In the genomic region with DNA sequence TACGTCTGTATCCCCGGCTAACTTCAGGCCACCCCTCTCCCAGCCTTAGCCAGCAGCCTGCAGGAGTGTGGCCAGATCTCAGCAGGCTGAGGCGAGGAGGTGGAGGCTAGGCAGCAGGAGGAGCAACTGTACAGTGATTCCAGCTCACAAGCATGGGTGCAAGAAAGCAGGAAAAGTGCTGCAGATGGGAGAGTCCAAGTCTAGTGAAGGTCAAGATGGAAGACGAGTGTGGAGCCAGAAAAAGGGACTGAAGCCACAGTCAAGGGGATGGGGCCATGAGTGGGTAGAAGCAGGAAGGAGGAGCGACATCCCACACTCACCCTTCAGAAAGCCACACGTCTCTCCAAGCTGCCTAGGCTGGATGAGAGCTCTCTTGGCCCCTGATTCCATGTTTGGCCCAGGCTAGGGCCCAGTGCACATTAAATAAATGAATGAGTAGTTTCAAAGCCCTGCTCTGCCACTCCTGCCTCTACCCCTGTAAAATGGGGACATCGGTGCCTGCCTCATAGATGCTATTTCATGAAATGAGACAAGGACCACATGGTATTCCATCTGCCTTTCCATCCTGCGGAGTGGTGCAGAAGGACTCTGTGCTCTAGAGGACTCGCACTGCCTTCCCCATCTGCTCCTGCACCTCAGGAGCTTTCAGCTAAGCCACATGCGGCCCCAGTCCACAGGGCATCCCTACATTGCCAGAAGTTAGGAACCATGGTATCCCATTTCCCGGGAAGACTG, we compare ENCODE assay signal across 13 cellular contexts. TPM values are rescaled to one million over a fixed set of nuclear protein-coding genes. Genes with fewer than 3 reads are reported as not detected.
DNase-seq lines count a peak whose midpoint lies in the region; ATAC-seq, FAIRE-seq and TF ChIP-seq lines count a peak whose summit lies in the region.
"Had no signal": no experiment of that assay in that cellular context is flagged by ENCODE, and none has a peak within 500 bp of the region (broad histone marks: within the 10 kb centered on the region; RNA-seq: fewer than 3 reads in every experiment).

No MANE protein-coding gene starts in this region.

- no TSS peak for BruUV-seq in K562 (replicated peaks; lab: Mats Ljungman, UMichigan)

- H3K4me1 Mint-ChIP-seq in stimulated activated naive CD8-positive, alpha-beta T cell treated with anti-CD3 and anti-CD28 coated beads, Interleukin-15, amount 100 ng/mL, for 72 hours: peaks cover 84% of the 10 kb centered on the region

- peaks cover 68% of the 10 kb centered on the region for H3K4me1 ChIP-seq in left ventricle myocardium inferior
- H3K4me1 ChIP-seq in right cardiac atrium (ENCODE audit: control insufficient read depth, insufficient read depth, low read length): peaks cover 15% of the 10 kb centered on the region
- H3K4me1 ChIP-seq in K562 (replicated peaks in 1 of 2; ENCODE audit: control insufficient read depth in 2 of 2, insufficient read depth in 2 of 2, low read length in 2 of 2): peaks cover 48 to 74% of the 10 kb centered on the region in 2 experiments
- H3K4me1 ChIP-seq in GM23248 (ENCODE audit: insufficient read depth): peaks cover 5% of the 10 kb centered on the region; the same call in 1 of the 2 replicates

- H3K27me3 ChIP-seq in left ventricle myocardium inferior (ENCODE audit: low read depth): no peaks in the 10 kb centered on the region
- H3K27me3 ChIP-seq in right cardiac atrium (ENCODE audit: control insufficient read depth, insufficient read depth): no peaks in the 10 kb centered on the region
- no peaks in the 10 kb centered on the region for H3K27me3 ChIP-seq in K562 (ENCODE audit: control insufficient read depth in 2 of 2, insufficient read depth in 2 of 2, low read length in 2 of 2)
- no peaks in the 10 kb centered on the region for H3K27me3 ChIP-seq in GM23248 (replicated peaks; ENCODE audit: insufficient read depth)

- H3K27ac ChIP-seq in left ventricle myocardium inferior (replicated peaks) (peak overlapping the region; percentile 0), right cardiac atrium (ENCODE audit: low read length) (no peak overlapping the region), K562 (ENCODE audit: extremely low read depth, low read depth, low read length) (peak overlapping the region; percentile 5; the same call in 2 of the 3 replicates), GM23248 (no peak overlapping the region)
- H3K27ac ChIP-seq: KMS-11 had no signal

- no peak for TF ChIP-seq EP300 in K562 (IDR thresholded peaks at IDR 0.05; ENCODE audit: low read length)

- no peaks in the 10 kb centered on the region for H3K9me2 ChIP-seq in GM23248 (ENCODE audit: insufficient read depth)

- in situ Hi-C loops in K562 (cut with MboI) (loop anchor here (25.0 kb wide), 1 partner anchor 490 kb away; no protein-coding TSS in a partner anchor), GM23248 (cut with MboI) (loop anchor here (25.0 kb wide), 1 partner anchor 165 kb away; a partner anchor contains a TSS)

- peak overlapping the region; percentile 0 to 95; a peak in 2 of 4 replicates for H3K9ac ChIP-seq in K562 (ENCODE audit: insufficient read depth in 1 of 2, low read depth in 2 of 2, low read length in 2 of 2)
- H3K9ac ChIP-seq in GM23248: no peak overlapping the region
- H3K9ac ChIP-seq: KMS-11 had no signal

- H2AFZ ChIP-seq in K562 (ENCODE audit: low read depth, low read length) (no peak overlapping the region), GM23248 (no peak overlapping the region)

- H3K4me3 Mint-ChIP-seq in stimulated activated naive CD8-positive, alpha-beta T cell treated with anti-CD3 and anti-CD28 coated beads, Interleukin-15, amount 100 ng/mL, for 72 hours: peak overlapping the region; percentile 48 to 96

- H4K20me1 ChIP-seq in K562 (replicated peaks; ENCODE audit: control insufficient read depth, insufficient read depth, low read length) (peaks cover 52% of the 10 kb centered on the region), GM23248 (ENCODE audit: insufficient read depth) (no peaks in the 10 kb centered on the region)

- CTCF ChIA-PET in K562 (lab: Yijun Ruan, JAX; ENCODE audit: low intra/inter-chr PET ratio): interaction anchor here (1.3 to 5.9 kb wide), 2 partner anchors 15 to 16 kb away, joined by 6 to 99 read pairs; a partner anchor contains a TSS

- 72% methylated on average over 11 of the region's 11 CpGs for WGBS in right cardiac atrium
- WGBS in K562 (ENCODE audit: insufficient coverage, low coverage, missing lambda C conversion rate): 83% methylated on average over 11 of the region's 11 CpGs
- 65 to 66% methylated on average over 11 of the region's 11 CpGs for WGBS in GM23248 (ENCODE audit: low coverage in 1 of 2, low lambda C conversion rate in 2 of 2, missing lambda C conversion rate in 2 of 2), 2 experiments

- TF ChIP-seq CTCF in left ventricle myocardium inferior (IDR thresholded peaks at IDR 0.05; ENCODE audit: borderline replicate concordance): no peak
- no peak for TF ChIP-seq CTCF in K562 (IDR thresholded peaks at IDR 0.05 in 2 of 3, conservative IDR thresholded peaks at IDR 0.05 in 1 of 3; ENCODE audit: insufficient read depth in 2 of 3, low read depth in 1 of 3, low read length in 3 of 3)

- H3K4me2 ChIP-seq in K562 (ENCODE audit: insufficient read depth, low read length) (peak overlapping the region; percentile 20), GM23248 (ENCODE audit: unreplicated experiment) (no peak overlapping the region)
- H3K4me2 ChIP-seq: KMS-11 had no signal

- no peak overlapping the region for H3K4me3 ChIP-seq in left ventricle myocardium inferior
- H3K4me3 ChIP-seq in right cardiac atrium (ENCODE audit: low read length): no peak overlapping the region
- H3K4me3 ChIP-seq in K562: no peak overlapping the region
- H3K4me3 ChIP-seq in GM23248: no peak overlapping the region

- peaks cover 80% of the 10 kb centered on the region for H3K79me2 ChIP-seq in K562 (ENCODE audit: control insufficient read depth, insufficient read depth, low read length)
- peaks cover 64% of the 10 kb centered on the region for H3K79me2 ChIP-seq in GM23248 (ENCODE audit: insufficient read depth)

- TF ChIP-seq RAD21 in K562 (CRISPR knock-in tag; conservative IDR thresholded peaks at IDR 0.05 in 1 of 2, IDR thresholded peaks at IDR 0.05 in 1 of 2): no peak

- ATAC-seq in right cardiac atrium (no peak), K562 (peak; percentile 0; the same call in 2 of the 3 replicates), sciatic nerve (no peak)
- ATAC-seq in stimulated activated naive CD8-positive, alpha-beta T cell treated with anti-CD3 and anti-CD28 coated beads, Interleukin-15, amount 100 ng/mL, for 72 hours: no peak

- H3F3A ChIP-seq in GM23248 (ENCODE audit: insufficient read depth): peaks cover 24% of the 10 kb centered on the region

- peaks cover 33% of the 10 kb centered on the region for H3K9me1 ChIP-seq in K562 (ENCODE audit: control insufficient read depth, insufficient read depth, low read length)

- H3K9me3 ChIP-seq in left ventricle myocardium inferior (replicated peaks): no peaks in the 10 kb centered on the region
- no peaks in the 10 kb centered on the region for H3K9me3 ChIP-seq in right cardiac atrium (ENCODE audit: control insufficient read depth, low read length)
- no peaks in the 10 kb centered on the region for H3K9me3 ChIP-seq in K562 (replicated peaks; ENCODE audit: control insufficient read depth, insufficient read depth, low read depth, low read length)
- H3K9me3 ChIP-seq in GM23248 (ENCODE audit: low read depth): no peaks in the 10 kb centered on the region

- DNase-seq in left ventricle myocardium inferior: no peak
- DNase-seq in right cardiac atrium: no peak
- peak; percentile 58 for DNase-seq in NCI-H2171 (lab: John Stamatoyannopoulos, UW)
- DNase-seq in K562 (ENCODE audit: extremely low read depth in 1 of 4, low spot score in 3 of 4): peak in 1 of 4 experiments; percentile 63
- DNase-seq in stimulated activated naive CD8-positive, alpha-beta T cell treated with anti-CD3 and anti-CD28 coated beads, Interleukin-15, amount 100 ng/mL, for 72 hours: no peak
- DNase-seq in sciatic nerve (ENCODE audit: low spot score): no peak
- no peak for DNase-seq in GM23248
- DNase-seq in NCI-H146 treated with DMSO at 0.1 percent for 48 hours (lab: John Stamatoyannopoulos, UW; ENCODE audit: unreplicated experiment): no peak
- DNase-seq: activated B cell treated with CpG ODN at 0.5 μM for 24 hours, foreskin fibroblast, GOT3 had no signal

- TF ChIP-seq POLR2A in K562 (conservative IDR thresholded peaks at IDR 0.05): no peak

- H3K9me3 Mint-ChIP-seq in stimulated activated naive CD8-positive, alpha-beta T cell treated with anti-CD3 and anti-CD28 coated beads, Interleukin-15, amount 100 ng/mL, for 72 hours: no peaks in the 10 kb centered on the region
- H3K9me3 Mint-ChIP-seq: activated B cell treated with CpG ODN at 0.5 μM for 24 hours had no signal

- no peak for FAIRE-seq in K562 (lab: Jason Lieb, UNC)

- POLR2A ChIA-PET in K562 (lab: Yijun Ruan, JAX): interaction anchor here (0.6 to 76.8 kb wide), 14 partner anchors 7 to 1779 kb away, joined by 3 to 4622 read pairs (median 3); a partner anchor contains a TSS

- intact Hi-C loops in left ventricle myocardium inferior (cut with micrococcal nuclease) (loop anchor here (10.0 kb wide), 1 partner anchor 52 kb away; no protein-coding TSS in a partner anchor), right cardiac atrium (cut with DNase I) (no loop called here), K562 (cut with micrococcal nuclease) (no loop called here), sciatic nerve (cut with DNase I) (no loop called here)

- H3K36me3 ChIP-seq in left ventricle myocardium inferior (no peaks in the 10 kb centered on the region), K562 (ENCODE audit: control insufficient read depth, insufficient read depth, low read length) (peaks cover 74% of the 10 kb centered on the region), GM23248 (ENCODE audit: low read depth) (peaks cover 3% of the 10 kb centered on the region; the same call in 1 of the 2 replicates)

- peak overlapping the region; percentile 68 to 95 for H3K27ac Mint-ChIP-seq in stimulated activated naive CD8-positive, alpha-beta T cell treated with anti-CD3 and anti-CD28 coated beads, Interleukin-15, amount 100 ng/mL, for 72 hours

- H3K27me3 Mint-ChIP-seq in stimulated activated naive CD8-positive, alpha-beta T cell treated with anti-CD3 and anti-CD28 coated beads, Interleukin-15, amount 100 ng/mL, for 72 hours: no peaks in the 10 kb centered on the region
- H3K27me3 Mint-ChIP-seq: activated B cell treated with CpG ODN at 0.5 μM for 24 hours had no signal

RNA-seq across cellular contexts. Expression of a gene that starts 2.9 kb away (rescaled TPM):
- total RNA-seq in left ventricle myocardium inferior (4.5 TPM), right cardiac atrium (1 to 10 TPM; 3.6 to 5.8 (median 5.3) TPM), K562 (2014; rRNA removed) (871 and 1,007 TPM in 2 replicates), K562 (2014; rRNA removed; fragmentation: Illumina TruSeq; extraction: Trizol) (69.0 and 87.5 TPM in 2 replicates), K562 (2015; rRNA removed; fragmentation: Illumina TruSeq; extraction: Trizol) (164 and 196 TPM in 2 replicates), K562 (2021) (626 and 641 TPM in 2 replicates), sciatic nerve (7.0 TPM)
- polyA plus RNA-seq in right cardiac atrium (7.9 TPM), K562 (2011; rRNA removed) (203 and 277 TPM in 2 replicates), K562 (2014; fragmentation: Illumina TruSeq; extraction: Trizol) (106 and 159 TPM in 2 replicates), K562 (2014; fragmentation: Nextera tagmentation; extraction: Ambion mirVana) (10 to 100 TPM; 13.5 to 23.5 TPM), K562 (2014; rRNA removed) (707 and 732 TPM in 2 replicates), GM23248 (2016; fragmentation: Nextera tagmentation; extraction: Ambion mirVana) (20.0 and 25.1 TPM in 2 replicates)
- 121 and 504 TPM in 2 replicates for total RNA-seq in K562 (2011; cell fraction: chromatin; rRNA removed; ENCODE audit: low replicate concordance)
- total RNA-seq in K562 (2011; cell fraction: nucleolus; rRNA removed): 857 and 885 TPM in 2 replicates
- 325 and 370 TPM in 2 replicates for total RNA-seq in K562 (2011; cell fraction: nucleoplasm; rRNA removed)
- 382 and 1,449 TPM in 2 replicates for polyA plus RNA-seq in K562 (2011; cell fraction: cytosol; rRNA removed)
- polyA plus RNA-seq in K562 (2011; cell fraction: nucleus; rRNA removed): 629 and 1,089 TPM in 2 replicates
- polyA plus RNA-seq in K562 (2012): 282 and 288 TPM in 2 replicates
- polyA minus RNA-seq in K562 (2011; rRNA and poly(A)+ RNA removed): 35.0 and 44.2 TPM in 2 replicates
- 212 and 264 TPM in 2 replicates for polyA minus RNA-seq in K562 (2011; cell fraction: cytosol; rRNA and poly(A)+ RNA removed)
- 294 and 313 TPM in 2 replicates for polyA minus RNA-seq in K562 (2011; cell fraction: nucleus; rRNA and poly(A)+ RNA removed)
- total RNA-seq in GM23248 (2014; rRNA removed; shearing (Covaris generic)): 27.1 and 31.5 TPM in 2 replicates

RNA-seq across cellular contexts. Expression of a gene that starts 5.7 kb away (rescaled TPM):
- 0.11 TPM for total RNA-seq in left ventricle myocardium inferior
- under 1 TPM in 2 of 4 donors, not detected in 2; 0.34 TPM for total RNA-seq in right cardiac atrium
- polyA plus RNA-seq in right cardiac atrium: 0.29 TPM
- 11.2 and 34.3 TPM in 2 replicates for total RNA-seq in K562 (2011; cell fraction: chromatin; rRNA removed; ENCODE audit: low replicate concordance)
- 28.7 and 33.9 TPM in 2 replicates for total RNA-seq in K562 (2011; cell fraction: nucleolus; rRNA removed)
- total RNA-seq in K562 (2011; cell fraction: nucleoplasm; rRNA removed): 18.1 and 19.5 TPM in 2 replicates
- 9.3 and 13.6 TPM in 2 replicates for total RNA-seq in K562 (2014; rRNA removed)
- total RNA-seq in K562 (2014; rRNA removed; fragmentation: Illumina TruSeq; extraction: Trizol): 2.1 and 2.8 TPM in 2 replicates
- 4.7 and 5.2 TPM in 2 replicates for total RNA-seq in K562 (2015; rRNA removed; fragmentation: Illumina TruSeq; extraction: Trizol)
- total RNA-seq in K562 (2021): 11.3 and 15.6 TPM in 2 replicates
- polyA plus RNA-seq in K562 (2011; rRNA removed): 1.6 and 2.1 TPM in 2 replicates
- polyA plus RNA-seq in K562 (2011; cell fraction: cytosol; rRNA removed): 1.8 and 5.8 TPM in 2 replicates
- polyA plus RNA-seq in K562 (2011; cell fraction: nucleus; rRNA removed): 6.5 and 19.5 TPM in 2 replicates
- polyA plus RNA-seq in K562 (2012): 5.2 and 6.4 TPM in 2 replicates
- 6.3 and 8.9 TPM in 2 replicates for polyA plus RNA-seq in K562 (2014; fragmentation: Illumina TruSeq; extraction: Trizol)
- polyA plus RNA-seq in K562 (2014; fragmentation: Nextera tagmentation; extraction: Ambion mirVana): 1 to 10 TPM; 1.6 to 2.3 TPM
- polyA plus RNA-seq in K562 (2014; rRNA removed): 7.1 and 8.6 TPM in 2 replicates
- 1.3 and 1.8 TPM in 2 replicates for polyA minus RNA-seq in K562 (2011; rRNA and poly(A)+ RNA removed)
- polyA minus RNA-seq in K562 (2011; cell fraction: cytosol; rRNA and poly(A)+ RNA removed): 1.5 and 3.9 TPM in 2 replicates
- 8.3 and 12.3 TPM in 2 replicates for polyA minus RNA-seq in K562 (2011; cell fraction: nucleus; rRNA and poly(A)+ RNA removed)
- total RNA-seq in sciatic nerve: 0.89 TPM
- 0.54 TPM in 1 of 2 replicates, not detected in the other for total RNA-seq in GM23248 (2014; rRNA removed; shearing (Covaris generic))
- polyA plus RNA-seq in GM23248 (2016; fragmentation: Nextera tagmentation; extraction: Ambion mirVana): 0.10 TPM in 1 of 2 replicates, not detected in the other
- total RNA-seq: NCI-H460 had no signal

RNA-seq across cellular contexts. Expression of a gene that starts 15.2 kb away (rescaled TPM):
- total RNA-seq in left ventricle myocardium inferior (18.3 TPM), right cardiac atrium (10 to 100 TPM; 14.4 to 37.5 (median 33.4) TPM), K562 (2014; rRNA removed) (894 and 989 TPM in 2 replicates), K562 (2014; rRNA removed; fragmentation: Illumina TruSeq; extraction: Trizol) (41.9 and 82.9 TPM in 2 replicates), K562 (2015; rRNA removed; fragmentation: Illumina TruSeq; extraction: Trizol) (135 and 153 TPM in 2 replicates), K562 (2021) (551 and 557 TPM in 2 replicates), sciatic nerve (21.8 TPM)
- polyA plus RNA-seq in right cardiac atrium (35.9 TPM), K562 (2011; rRNA removed) (124 and 218 TPM in 2 replicates), K562 (2014; fragmentation: Illumina TruSeq; extraction: Trizol) (33.8 and 82.2 TPM in 2 replicates), K562 (2014; fragmentation: Nextera tagmentation; extraction: Ambion mirVana) (10 to 100 TPM; 15.1 to 34.8 TPM), K562 (2014; rRNA removed) (666 and 827 TPM in 2 replicates), GM23248 (2016; fragmentation: Nextera tagmentation; extraction: Ambion mirVana) (37.2 and 38.7 TPM in 2 replicates)
- 72.2 and 221 TPM in 2 replicates for total RNA-seq in K562 (2011; cell fraction: chromatin; rRNA removed; ENCODE audit: low replicate concordance)
- 489 and 555 TPM in 2 replicates for total RNA-seq in K562 (2011; cell fraction: nucleolus; rRNA removed)
- total RNA-seq in K562 (2011; cell fraction: nucleoplasm; rRNA removed): 263 and 279 TPM in 2 replicates
- polyA plus RNA-seq in K562 (2011; cell fraction: cytosol; rRNA removed): 273 and 603 TPM in 2 replicates
- 110 and 123 TPM in 2 replicates for polyA plus RNA-seq in K562 (2011; cell fraction: nucleus; rRNA removed)
- 384 and 632 TPM in 2 replicates for polyA plus RNA-seq in K562 (2012)
- 50.1 and 80.5 TPM in 2 replicates for polyA minus RNA-seq in K562 (2011; rRNA and poly(A)+ RNA removed)
- polyA minus RNA-seq in K562 (2011; cell fraction: cytosol; rRNA and poly(A)+ RNA removed): 107 and 114 TPM in 2 replicates
- 37.7 and 69.6 TPM in 2 replicates for polyA minus RNA-seq in K562 (2011; cell fraction: nucleus; rRNA and poly(A)+ RNA removed)
- total RNA-seq in GM23248 (2014; rRNA removed; shearing (Covaris generic)): 28.8 and 33.9 TPM in 2 replicates

RNA-seq across cellular contexts. Expression of a gene that starts 38.9 kb away (rescaled TPM):
- total RNA-seq in left ventricle myocardium inferior: 27.1 TPM
- 10 to 100 TPM; 20.4 to 32.0 (median 26.0) TPM for total RNA-seq in right cardiac atrium
- 22.6 TPM for polyA plus RNA-seq in right cardiac atrium
- total RNA-seq in K562 (2011; cell fraction: chromatin; rRNA removed; ENCODE audit: low replicate concordance): 1,132 and 1,539 TPM in 2 replicates
- 736 and 826 TPM in 2 replicates for total RNA-seq in K562 (2011; cell fraction: nucleolus; rRNA removed)
- total RNA-seq in K562 (2011; cell fraction: nucleoplasm; rRNA removed): 718 and 814 TPM in 2 replicates
- total RNA-seq in K562 (2014; rRNA removed): 174 and 195 TPM in 2 replicates
- total RNA-seq in K562 (2014; rRNA removed; fragmentation: Illumina TruSeq; extraction: Trizol): 104 and 115 TPM in 2 replicates
- 170 and 172 TPM in 2 replicates for total RNA-seq in K562 (2015; rRNA removed; fragmentation: Illumina TruSeq; extraction: Trizol)
- total RNA-seq in K562 (2021): 251 and 267 TPM in 2 replicates
- polyA plus RNA-seq in K562 (2011; rRNA removed): 193 and 247 TPM in 2 replicates
- polyA plus RNA-seq in K562 (2011; cell fraction: cytosol; rRNA removed): 143 and 211 TPM in 2 replicates
- 801 and 951 TPM in 2 replicates for polyA plus RNA-seq in K562 (2011; cell fraction: nucleus; rRNA removed)
- 185 and 193 TPM in 2 replicates for polyA plus RNA-seq in K562 (2012)
- polyA plus RNA-seq in K562 (2014; fragmentation: Illumina TruSeq; extraction: Trizol): 250 and 261 TPM in 2 replicates
- 10 to 100 TPM; 13.2 to 28.8 TPM for polyA plus RNA-seq in K562 (2014; fragmentation: Nextera tagmentation; extraction: Ambion mirVana)
- polyA plus RNA-seq in K562 (2014; rRNA removed): 268 and 298 TPM in 2 replicates
- polyA minus RNA-seq in K562 (2011; rRNA and poly(A)+ RNA removed): 228 and 271 TPM in 2 replicates
- 95.6 and 98.4 TPM in 2 replicates for polyA minus RNA-seq in K562 (2011; cell fraction: cytosol; rRNA and poly(A)+ RNA removed)
- 325 and 509 TPM in 2 replicates for polyA minus RNA-seq in K562 (2011; cell fraction: nucleus; rRNA and poly(A)+ RNA removed)
- total RNA-seq in sciatic nerve: 31.9 TPM
- total RNA-seq in GM23248 (2014; rRNA removed; shearing (Covaris generic)): 22.3 and 23.7 TPM in 2 replicates
- polyA plus RNA-seq in GM23248 (2016; fragmentation: Nextera tagmentation; extraction: Ambion mirVana): 26.1 TPM in 2 replicates

RNA-seq across cellular contexts. Expression of a gene that starts 59.4 kb away (rescaled TPM):
- total RNA-seq in left ventricle myocardium inferior: 54.5 TPM
- total RNA-seq in right cardiac atrium: 10 to 100 TPM; 38.8 to 49.0 (median 44.7) TPM
- 63.6 TPM for polyA plus RNA-seq in right cardiac atrium
- 76.2 and 94.2 TPM in 2 replicates for total RNA-seq in K562 (2011; cell fraction: chromatin; rRNA removed; ENCODE audit: low replicate concordance)
- 66.2 and 75.7 TPM in 2 replicates for total RNA-seq in K562 (2011; cell fraction: nucleolus; rRNA removed)
- total RNA-seq in K562 (2011; cell fraction: nucleoplasm; rRNA removed): 78.4 and 92.8 TPM in 2 replicates
- total RNA-seq in K562 (2014; rRNA removed): 215 and 275 TPM in 2 replicates
- total RNA-seq in K562 (2014; rRNA removed; fragmentation: Illumina TruSeq; extraction: Trizol): 285 and 298 TPM in 2 replicates
- total RNA-seq in K562 (2015; rRNA removed; fragmentation: Illumina TruSeq; extraction: Trizol): 335 and 354 TPM in 2 replicates
- 240 TPM in 2 replicates for total RNA-seq in K562 (2021)
- polyA plus RNA-seq in K562 (2011; rRNA removed): 206 and 218 TPM in 2 replicates
- 145 and 195 TPM in 2 replicates for polyA plus RNA-seq in K562 (2011; cell fraction: cytosol; rRNA removed)
- 56.6 and 72.9 TPM in 2 replicates for polyA plus RNA-seq in K562 (2011; cell fraction: nucleus; rRNA removed)
- 253 and 378 TPM in 2 replicates for polyA plus RNA-seq in K562 (2012)
- polyA plus RNA-seq in K562 (2014; fragmentation: Illumina TruSeq; extraction: Trizol): 493 and 580 TPM in 2 replicates
- 100 to 1,000 TPM; 575 to 625 TPM for polyA plus RNA-seq in K562 (2014; fragmentation: Nextera tagmentation; extraction: Ambion mirVana)
- polyA plus RNA-seq in K562 (2014; rRNA removed): 266 and 269 TPM in 2 replicates
- polyA minus RNA-seq in K562 (2011; rRNA and poly(A)+ RNA removed): 172 and 189 TPM in 2 replicates
- polyA minus RNA-seq in K562 (2011; cell fraction: cytosol; rRNA and poly(A)+ RNA removed): 89.8 and 112 TPM in 2 replicates
- polyA minus RNA-seq in K562 (2011; cell fraction: nucleus; rRNA and poly(A)+ RNA removed): 25.2 and 45.9 TPM in 2 replicates
- 40.8 TPM for total RNA-seq in sciatic nerve
- 41.9 and 57.2 TPM in 2 replicates for total RNA-seq in GM23248 (2014; rRNA removed; shearing (Covaris generic))
- 115 TPM in 2 replicates for polyA plus RNA-seq in GM23248 (2016; fragmentation: Nextera tagmentation; extraction: Ambion mirVana)

Comparison
In these comparisons a context has a peak if more than half of its experiments do, and no peak if none do; other contexts are left out.
1. H3K27ac ChIP-seq: peak in left ventricle myocardium inferior (single experiment) and K562 (single experiment); none in right cardiac atrium (single experiment) and GM23248 (single experiment).